In the genomic region with DNA sequence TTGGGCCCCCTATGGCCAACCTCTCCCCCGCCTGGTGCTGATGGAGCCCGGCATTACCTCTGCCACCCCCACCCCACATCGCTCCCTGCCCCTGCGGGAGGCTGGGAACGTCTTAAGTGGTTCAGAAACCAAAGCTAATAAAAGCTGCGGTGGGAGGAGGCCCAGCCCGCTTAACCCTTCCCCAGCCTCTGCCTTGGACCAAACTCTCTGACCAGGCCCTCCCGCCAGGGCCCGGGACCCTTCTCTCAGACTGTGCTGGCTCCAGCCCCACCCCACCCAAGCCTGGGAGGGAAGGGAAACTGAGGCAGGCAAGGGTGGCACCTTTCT, we compare ENCODE assay signal across 2 cellular contexts.
TF ChIP-seq lines count a peak whose summit lies in the region.

No MANE protein-coding gene starts in this region.

TF ChIP-seq in SK-N-SH, 30 proteins besides CTCF, POLR2A, EP300 and RAD21 (continued from another document):
- TF ChIP-seq, protein P1, sequence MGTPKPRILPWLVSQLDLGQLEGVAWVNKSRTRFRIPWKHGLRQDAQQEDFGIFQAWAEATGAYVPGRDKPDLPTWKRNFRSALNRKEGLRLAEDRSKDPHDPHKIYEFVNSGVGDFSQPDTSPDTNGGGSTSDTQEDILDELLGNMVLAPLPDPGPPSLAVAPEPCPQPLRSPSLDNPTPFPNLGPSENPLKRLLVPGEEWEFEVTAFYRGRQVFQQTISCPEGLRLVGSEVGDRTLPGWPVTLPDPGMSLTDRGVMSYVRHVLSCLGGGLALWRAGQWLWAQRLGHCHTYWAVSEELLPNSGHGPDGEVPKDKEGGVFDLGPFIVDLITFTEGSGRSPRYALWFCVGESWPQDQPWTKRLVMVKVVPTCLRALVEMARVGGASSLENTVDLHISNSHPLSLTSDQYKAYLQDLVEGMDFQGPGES (IDR thresholded peaks at IDR 0.05; ENCODE audit: low read depth, low read length) = no peak
- TF ChIP-seq NRF1 (IDR thresholded peaks at IDR 0.05; ENCODE audit: low read depth, low read length) (no peak), YY1 (IDR thresholded peaks at IDR 0.05; ENCODE audit: low read depth) (no peak), FOSL2 (IDR thresholded peaks at IDR 0.05; ENCODE audit: borderline replicate concordance, low read depth) (no peak), RFX5 (IDR thresholded peaks at IDR 0.05; ENCODE audit: low read length) (no peak), TAF1 (IDR thresholded peaks at IDR 0.05; ENCODE audit: borderline replicate concordance, low read depth, low read length) (no peak), MXI1 (IDR thresholded peaks at IDR 0.05; ENCODE audit: low read depth, low read length) (no peak), POLR2AphosphoS5 (IDR thresholded peaks at IDR 0.05; ENCODE audit: low read depth, low read length) (no peak), RCOR1 (IDR thresholded peaks at IDR 0.05; ENCODE audit: low read length) (no peak), RXRA (IDR thresholded peaks at IDR 0.05; ENCODE audit: borderline replicate concordance, low read depth) (no peak), FOXM1 (IDR thresholded peaks at IDR 0.05; ENCODE audit: low read depth) (no peak), EZH2phosphoT487 (IDR thresholded peaks at IDR 0.05; ENCODE audit: borderline replicate concordance, low read depth) (no peak)
- TF ChIP-seq, protein P2, sequence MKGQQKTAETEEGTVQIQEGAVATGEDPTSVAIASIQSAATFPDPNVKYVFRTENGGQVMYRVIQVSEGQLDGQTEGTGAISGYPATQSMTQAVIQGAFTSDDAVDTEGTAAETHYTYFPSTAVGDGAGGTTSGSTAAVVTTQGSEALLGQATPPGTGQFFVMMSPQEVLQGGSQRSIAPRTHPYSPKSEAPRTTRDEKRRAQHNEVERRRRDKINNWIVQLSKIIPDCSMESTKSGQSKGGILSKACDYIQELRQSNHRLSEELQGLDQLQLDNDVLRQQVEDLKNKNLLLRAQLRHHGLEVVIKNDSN (IDR thresholded peaks at IDR 0.05; ENCODE audit: borderline replicate concordance, low read depth) = no peak
- TF ChIP-seq, protein P3, sequence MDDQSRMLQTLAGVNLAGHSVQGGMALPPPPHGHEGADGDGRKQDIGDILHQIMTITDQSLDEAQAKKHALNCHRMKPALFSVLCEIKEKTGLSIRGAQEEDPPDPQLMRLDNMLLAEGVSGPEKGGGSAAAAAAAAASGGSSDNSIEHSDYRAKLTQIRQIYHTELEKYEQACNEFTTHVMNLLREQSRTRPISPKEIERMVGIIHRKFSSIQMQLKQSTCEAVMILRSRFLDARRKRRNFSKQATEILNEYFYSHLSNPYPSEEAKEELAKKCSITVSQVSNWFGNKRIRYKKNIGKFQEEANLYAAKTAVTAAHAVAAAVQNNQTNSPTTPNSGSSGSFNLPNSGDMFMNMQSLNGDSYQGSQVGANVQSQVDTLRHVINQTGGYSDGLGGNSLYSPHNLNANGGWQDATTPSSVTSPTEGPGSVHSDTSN (IDR thresholded peaks at IDR 0.05) = no peak

TF ChIP-seq in SK-N-SH treated with all-trans-retinoic acid at 6 μM for 48 hours, 23 proteins besides CTCF, POLR2A, EP300 and RAD21 (continued from another document):
- no peak for TF ChIP-seq RARB (CRISPR knock-in tag; IDR thresholded peaks at IDR 0.05)
- TF ChIP-seq ZFP3 (CRISPR knock-in tag; IDR thresholded peaks at IDR 0.05) = no peak
- TF ChIP-seq BACH2 (CRISPR knock-in tag; IDR thresholded peaks at IDR 0.05; ENCODE audit: borderline replicate concordance) = no peak
- TF ChIP-seq, protein P4, sequence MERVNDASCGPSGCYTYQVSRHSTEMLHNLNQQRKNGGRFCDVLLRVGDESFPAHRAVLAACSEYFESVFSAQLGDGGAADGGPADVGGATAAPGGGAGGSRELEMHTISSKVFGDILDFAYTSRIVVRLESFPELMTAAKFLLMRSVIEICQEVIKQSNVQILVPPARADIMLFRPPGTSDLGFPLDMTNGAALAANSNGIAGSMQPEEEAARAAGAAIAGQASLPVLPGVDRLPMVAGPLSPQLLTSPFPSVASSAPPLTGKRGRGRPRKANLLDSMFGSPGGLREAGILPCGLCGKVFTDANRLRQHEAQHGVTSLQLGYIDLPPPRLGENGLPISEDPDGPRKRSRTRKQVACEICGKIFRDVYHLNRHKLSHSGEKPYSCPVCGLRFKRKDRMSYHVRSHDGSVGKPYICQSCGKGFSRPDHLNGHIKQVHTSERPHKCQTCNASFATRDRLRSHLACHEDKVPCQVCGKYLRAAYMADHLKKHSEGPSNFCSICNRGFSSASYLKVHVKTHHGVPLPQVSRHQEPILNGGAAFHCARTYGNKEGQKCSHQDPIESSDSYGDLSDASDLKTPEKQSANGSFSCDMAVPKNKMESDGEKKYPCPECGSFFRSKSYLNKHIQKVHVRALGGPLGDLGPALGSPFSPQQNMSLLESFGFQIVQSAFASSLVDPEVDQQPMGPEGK (CRISPR knock-in tag; IDR thresholded peaks at IDR 0.05; ENCODE audit: borderline replicate concordance) = no peak
- TF ChIP-seq ZNF8 (CRISPR knock-in tag; IDR thresholded peaks at IDR 0.05) = no peak
